ENCODE assay signal across 16 cellular contexts in the genomic region with DNA sequence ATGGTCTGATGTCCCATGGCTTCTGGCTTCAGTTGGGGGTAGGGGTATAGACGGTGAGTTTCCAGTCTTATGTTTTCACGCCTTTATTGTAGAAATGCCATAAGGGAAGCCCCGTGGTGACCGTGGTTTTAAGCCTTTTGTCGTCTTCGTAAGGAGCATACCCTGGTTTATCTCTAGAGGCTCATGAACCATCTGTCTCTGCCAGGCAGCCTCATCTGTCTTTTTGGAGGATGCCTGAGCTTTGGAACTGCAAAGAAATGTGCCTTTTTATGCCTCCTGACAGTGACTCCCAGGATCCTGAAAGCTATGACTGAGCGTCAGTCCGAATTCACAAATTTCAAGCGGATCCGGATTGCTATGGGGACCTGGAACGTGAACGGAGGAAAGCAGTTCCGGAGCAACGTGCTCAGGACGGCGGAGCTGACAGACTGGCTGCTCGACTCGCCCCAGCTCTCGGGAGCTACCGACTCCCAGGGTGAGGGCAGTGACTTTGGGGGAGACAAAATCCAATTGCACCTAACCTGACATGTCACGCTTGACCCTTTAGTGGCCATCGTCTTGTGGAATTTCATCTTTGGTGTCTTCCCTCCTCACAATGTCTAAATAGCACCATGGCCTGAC.
"Had no signal": no experiment of that assay in that cellular context is flagged by ENCODE, and none has a peak within 500 bp of the region (broad histone marks: within the 10 kb centered on the region; RNA-seq: fewer than 3 reads in every experiment).

No MANE protein-coding gene starts in this region.

- H3K4me2 ChIP-seq: neural progenitor cell had no signal

- ATAC-seq: activated T-helper 17 cell treated with anti-CD3 and anti-CD28 coated beads, Interleukin-2, amount 50 U/mL, for 72 hours; effector memory CD8-positive, alpha-beta T cell; heart left ventricle; left ventricle myocardium superior; pancreas had no signal

- H3K4me3 ChIP-seq: heart left ventricle, neural progenitor cell, pancreas, skin epidermis, thyroid gland had no signal

- H2AFZ ChIP-seq: neural progenitor cell had no signal

- H3K9me3 ChIP-seq: pancreas, thyroid gland had no signal

- H3K27ac ChIP-seq: heart left ventricle, neural progenitor cell, pancreas, skin epidermis, thyroid gland had no signal

- H3K36me3 ChIP-seq: neural progenitor cell had no signal

- H3K27ac Mint-ChIP-seq: activated naive CD4-positive, alpha-beta T cell treated with anti-CD3 and anti-CD28 coated beads for 36 hours; activated T-helper 17 cell treated with anti-CD3 and anti-CD28 coated beads, Interleukin-2, amount 50 U/mL, for 72 hours; dendritic cell treated with granulocyte-macrophage colony-stimulating factor and Interleukin-4, amounts not matched to agents 40 ng/mL and 50 ng/mL, for 4 days; neural progenitor cell had no signal

- H3K27me3 ChIP-seq: heart left ventricle, neural progenitor cell, pancreas, thyroid gland had no signal

- DNase-seq: activated CD4-positive, alpha-beta T cell treated with anti-CD3 and anti-CD28 coated beads, Interleukin-2, amount 10 ng/mL, durations not matched to agents 7 days and 5 days; activated CD4-positive, CD25-positive, alpha-beta regulatory T cell; activated CD8-positive, alpha-beta memory T cell treated with anti-CD3 and anti-CD28 coated beads for 24 hours; activated naive CD4-positive, alpha-beta T cell treated with anti-CD3 and anti-CD28 coated beads for 36 hours; central memory CD4-positive, alpha-beta T cell; effector memory CD8-positive, alpha-beta T cell; foreskin fibroblast; heart left ventricle; left ventricle myocardium superior; mesendoderm; pancreas; thyroid gland had no signal

- H3K4me3 Mint-ChIP-seq: activated CD4-positive, alpha-beta T cell treated with anti-CD3 and anti-CD28 coated beads, Interleukin-2, amount 10 ng/mL, durations not matched to agents 7 days and 5 days; activated naive CD4-positive, alpha-beta T cell treated with anti-CD3 and anti-CD28 coated beads for 36 hours; activated T-helper 17 cell treated with anti-CD3 and anti-CD28 coated beads, Interleukin-2, amount 50 U/mL, for 72 hours; dendritic cell treated with granulocyte-macrophage colony-stimulating factor and Interleukin-4, amounts not matched to agents 40 ng/mL and 50 ng/mL, for 4 days; effector memory CD8-positive, alpha-beta T cell; neural progenitor cell had no signal

- H3K27me3 Mint-ChIP-seq: activated CD4-positive, alpha-beta T cell treated with anti-CD3 and anti-CD28 coated beads, Interleukin-2, amount 10 ng/mL, durations not matched to agents 7 days and 5 days; activated T-helper 17 cell treated with anti-CD3 and anti-CD28 coated beads, Interleukin-2, amount 50 U/mL, for 72 hours; effector memory CD8-positive, alpha-beta T cell had no signal

- H3K9me3 Mint-ChIP-seq: activated CD4-positive, alpha-beta T cell treated with anti-CD3 and anti-CD28 coated beads, Interleukin-2, amount 10 ng/mL, durations not matched to agents 7 days and 5 days; activated naive CD4-positive, alpha-beta T cell treated with anti-CD3 and anti-CD28 coated beads for 36 hours; activated T-helper 17 cell treated with anti-CD3 and anti-CD28 coated beads, Interleukin-2, amount 50 U/mL, for 72 hours; dendritic cell treated with granulocyte-macrophage colony-stimulating factor and Interleukin-4, amounts not matched to agents 40 ng/mL and 50 ng/mL, for 4 days; effector memory CD8-positive, alpha-beta T cell had no signal

- H3K4me1 ChIP-seq: neural progenitor cell had no signal

- H3K9ac ChIP-seq: neural progenitor cell had no signal
